8 cellular contexts compared by ENCODE assay signal in genomic region chr12:53049582-53050318, GRCh38. TPM values are rescaled to one million over a fixed set of nuclear protein-coding genes. Genes with fewer than 3 reads are reported as not detected.
DNase-seq lines count a peak whose midpoint lies in the region; ATAC-seq and TF ChIP-seq lines count a peak whose summit lies in the region.

TSS of gene TNS2 (plus strand) at chr12:53050065. CDS start at chr12:53050186, 121 bp downstream.

- peaks cover 48% of the 10 kb centered on the region for H3K27me3 Mint-ChIP-seq in activated naive CD4-positive, alpha-beta T cell treated with anti-CD3 and anti-CD28 coated beads, Interleukin-2, amount 10 ng/mL, durations not matched to agents 7 days and 5 days

- CTCF ChIA-PET in activated naive CD4-positive, alpha-beta T cell treated with anti-CD3 and anti-CD28 coated beads, Interleukin-2, amount 10 ng/mL, durations not matched to agents 7 days and 5 days (lab: Charles Lee), result interaction anchor here (0.8 to 2.6 kb wide), 2 partner anchors 36 to 42 kb away, joined by 3 to 6 read pairs; no protein-coding TSS in a partner anchor

- peak within 1 kb of the TSS; percentile 39 for H3K27ac Mint-ChIP-seq in activated naive CD4-positive, alpha-beta T cell treated with anti-CD3 and anti-CD28 coated beads, Interleukin-2, amount 10 ng/mL, durations not matched to agents 7 days and 5 days

- H3K36me3 Mint-ChIP-seq in activated naive CD4-positive, alpha-beta T cell treated with anti-CD3 and anti-CD28 coated beads, Interleukin-2, amount 10 ng/mL, durations not matched to agents 7 days and 5 days, result no peaks in the 10 kb centered on the region

- H3K4me3 Mint-ChIP-seq in activated naive CD4-positive, alpha-beta T cell treated with anti-CD3 and anti-CD28 coated beads, Interleukin-2, amount 10 ng/mL, durations not matched to agents 7 days and 5 days, result no peak within 1 kb of the TSS

- H3K4me1 Mint-ChIP-seq in activated naive CD4-positive, alpha-beta T cell treated with anti-CD3 and anti-CD28 coated beads, Interleukin-2, amount 10 ng/mL, durations not matched to agents 7 days and 5 days, result peaks cover 39% of the 10 kb centered on the region

- TF ChIP-seq CTCF in WI38 (IDR thresholded peaks at IDR 0.05; ENCODE audit: low read depth, low read length) (no peak), omental fat pad (IDR thresholded peaks at IDR 0.05) (no peak), GM10266 (IDR thresholded peaks at IDR 0.05; ENCODE audit: control insufficient read depth, insufficient read depth, low read depth, missing control alignments) (no peak)

- no peaks in the 10 kb centered on the region for H3K9me3 Mint-ChIP-seq in activated naive CD4-positive, alpha-beta T cell treated with anti-CD3 and anti-CD28 coated beads, Interleukin-2, amount 10 ng/mL, durations not matched to agents 7 days and 5 days

- peak; percentile 7 for ATAC-seq in omental fat pad (ENCODE audit: low FRiP score)
- ATAC-seq in HG02885 (IDR thresholded peaks at IDR 0.05; ENCODE audit: poor library complexity, unreplicated experiment), result no peak
- no peak for ATAC-seq in GM21360 (IDR thresholded peaks at IDR 0.05; ENCODE audit: unreplicated experiment)

- H3K4me3 ChIP-seq in WI38 (ENCODE audit: low read depth, low read length), result peak within 1 kb of the TSS; percentile 80

- DNase-seq in activated naive CD4-positive, alpha-beta T cell treated with anti-CD3 and anti-CD28 coated beads, Interleukin-2, amount 10 ng/mL, durations not matched to agents 7 days and 5 days, result no peak
- DNase-seq in activated naive CD4-positive, alpha-beta T cell treated with anti-CD3 and anti-CD28 coated beads, Interleukin-2, amount 50 U/mL, for 16 hours, result no peak
- DNase-seq in glomerular visceral epithelial cell (ENCODE audit: extremely low spot score) (peak; percentile 57), omental fat pad (ENCODE audit: low spot score) (no peak), GM10266 (ENCODE audit: extremely low spot score) (no peak)

RNA-seq across cellular contexts. Expression of gene TNS2, which starts in this region (rescaled TPM):
- total RNA-seq in omental fat pad, result 100 to 1,000 TPM in 3 of 4 donors, 10 to 100 TPM in 1; 97.7 to 444 (median 154) TPM
